17 cellular contexts compared by ENCODE assay signal in genomic region chr20:50343125-50343489, GRCh38.
DNase-seq lines count a peak whose midpoint lies in the region; ATAC-seq and TF ChIP-seq lines count a peak whose summit lies in the region.
"Had no signal": no experiment of that assay in that cellular context is flagged by ENCODE, and none has a peak within 500 bp of the region (broad histone marks: within the 10 kb centered on the region; RNA-seq: fewer than 3 reads in every experiment).

No MANE protein-coding gene starts in this region.

- H3K9me3 ChIP-seq in BLaER1 (no peaks in the 10 kb centered on the region), neutrophil (no peaks in the 10 kb centered on the region)
- H3K9me3 ChIP-seq: SJCRH30 had no signal

- no peak overlapping the region for H3K9ac ChIP-seq in BLaER1

- H3K4me3 ChIP-seq in BLaER1: no peak overlapping the region
- H3K4me3 ChIP-seq in neutrophil (ENCODE audit: low read depth in 1 of 2, low read length in 1 of 2): no peak overlapping the region
- H3K4me3 ChIP-seq: SJCRH30 had no signal

- no peak overlapping the region for H3K4me3 Mint-ChIP-seq in activated CD4-positive, alpha-beta T cell treated with anti-CD3 and anti-CD28 coated beads, Interleukin-2, amount 10 ng/mL, durations not matched to agents 7 days and 5 days
- H3K4me3 Mint-ChIP-seq in activated T-helper 1 cell treated with anti-CD3 and anti-CD28 coated beads, Interleukin-12 subunit alpha, Interleukin-12 subunit beta, Interleukin-2, Interleukin-4 antibody, amounts not matched to agents 30 ng/mL and 10 ng/mL and 1 ng/mL, durations not matched to agents 14 hours and 24 hours and 36 hours: no peak overlapping the region
- H3K4me3 Mint-ChIP-seq: CD14-positive monocyte, IgD-negative memory B cell had no signal

- no peaks in the 10 kb centered on the region for H3K9me3 Mint-ChIP-seq in activated CD4-positive, alpha-beta T cell treated with anti-CD3 and anti-CD28 coated beads, Interleukin-2, amount 10 ng/mL, durations not matched to agents 7 days and 5 days
- no peaks in the 10 kb centered on the region for H3K9me3 Mint-ChIP-seq in activated T-helper 1 cell treated with anti-CD3 and anti-CD28 coated beads, Interleukin-12 subunit alpha, Interleukin-12 subunit beta, Interleukin-2, Interleukin-4 antibody, amounts not matched to agents 30 ng/mL and 10 ng/mL and 1 ng/mL, durations not matched to agents 14 hours and 24 hours and 36 hours
- H3K9me3 Mint-ChIP-seq: IgD-negative memory B cell had no signal

- intact Hi-C loops in activated T-helper 1 cell treated with anti-CD3 and anti-CD28 coated beads, Interleukin-12 subunit alpha, Interleukin-12 subunit beta, Interleukin-2, Interleukin-4 antibody, amounts not matched to agents 30 ng/mL and 10 ng/mL and 1 ng/mL, durations not matched to agents 14 hours and 24 hours and 36 hours (cut with micrococcal nuclease): no loop called here

- H3K4me2 ChIP-seq in BLaER1: peak overlapping the region; percentile 58

- no peak for ATAC-seq in GM18867 (IDR thresholded peaks at IDR 0.05; ENCODE audit: unreplicated experiment)

- H3K27me3 Mint-ChIP-seq in activated CD4-positive, alpha-beta T cell treated with anti-CD3 and anti-CD28 coated beads, Interleukin-2, amount 10 ng/mL, durations not matched to agents 7 days and 5 days: no peaks in the 10 kb centered on the region
- peaks cover 5% of the 10 kb centered on the region for H3K27me3 Mint-ChIP-seq in activated T-helper 1 cell treated with anti-CD3 and anti-CD28 coated beads, Interleukin-12 subunit alpha, Interleukin-12 subunit beta, Interleukin-2, Interleukin-4 antibody, amounts not matched to agents 30 ng/mL and 10 ng/mL and 1 ng/mL, durations not matched to agents 14 hours and 24 hours and 36 hours (ENCODE audit: insufficient read depth)

- DNase-seq in activated CD4-positive, alpha-beta T cell treated with anti-CD3 and anti-CD28 coated beads, Interleukin-2, amount 10 ng/mL, durations not matched to agents 7 days and 5 days: no peak
- DNase-seq in activated CD4-positive, alpha-beta T cell treated with anti-CD3 and anti-CD28 coated beads, Interleukin-2, amount 50 U/mL, for 48 hours: no peak
- no peak for DNase-seq in activated T-helper 1 cell treated with anti-CD3 and anti-CD28 coated beads, Interleukin-12 subunit alpha, Interleukin-12 subunit beta, Interleukin-2, Interleukin-4 antibody, amounts not matched to agents 30 ng/mL and 10 ng/mL and 1 ng/mL, durations not matched to agents 14 hours and 24 hours and 36 hours (ENCODE audit: low spot score)
- no peak for DNase-seq in DMS114 treated with DMSO at 0.1 percent for 48 hours (lab: John Stamatoyannopoulos, UW; ENCODE audit: unreplicated experiment)
- DNase-seq: AML-193, EL, GF-D8, Karpas-422, NCI-H446 treated with DMSO at 0.1 percent for 48 hours, NCI-H526 treated with DMSO at 0.1 percent for 48 hours, OCI-M1, SJCRH30 had no signal

- H3K4me1 ChIP-seq in BLaER1: peaks cover 100% of the 10 kb centered on the region
- H3K4me1 ChIP-seq in neutrophil (ENCODE audit: control insufficient read depth in 1 of 2, insufficient read depth in 1 of 2, low read depth in 1 of 2, low read length in 1 of 2): peaks cover 67 to 84% of the 10 kb centered on the region in 2 experiments

- POLR2A ChIA-PET in activated CD4-positive, alpha-beta T cell treated with anti-CD3 and anti-CD28 coated beads, Interleukin-2, amount 10 ng/mL, durations not matched to agents 7 days and 5 days (lab: Charles Lee): no interaction called here

- H3K27me3 ChIP-seq in BLaER1: peaks cover 62% of the 10 kb centered on the region
- H3K27me3 ChIP-seq in neutrophil: no peaks in the 10 kb centered on the region

- H4K20me1 ChIP-seq in BLaER1: peaks cover 66% of the 10 kb centered on the region

- peak overlapping the region; percentile 34 for H3K27ac Mint-ChIP-seq in activated CD4-positive, alpha-beta T cell treated with anti-CD3 and anti-CD28 coated beads, Interleukin-2, amount 10 ng/mL, durations not matched to agents 7 days and 5 days
- peak overlapping the region; percentile 8 for H3K27ac Mint-ChIP-seq in activated T-helper 1 cell treated with anti-CD3 and anti-CD28 coated beads, Interleukin-12 subunit alpha, Interleukin-12 subunit beta, Interleukin-2, Interleukin-4 antibody, amounts not matched to agents 30 ng/mL and 10 ng/mL and 1 ng/mL, durations not matched to agents 14 hours and 24 hours and 36 hours

- no peak for TF ChIP-seq CTCF in neutrophil (IDR thresholded peaks at IDR 0.05)

- H3K4me1 Mint-ChIP-seq in activated CD4-positive, alpha-beta T cell treated with anti-CD3 and anti-CD28 coated beads, Interleukin-2, amount 10 ng/mL, durations not matched to agents 7 days and 5 days: peaks cover 79% of the 10 kb centered on the region
- H3K4me1 Mint-ChIP-seq in activated T-helper 1 cell treated with anti-CD3 and anti-CD28 coated beads, Interleukin-12 subunit alpha, Interleukin-12 subunit beta, Interleukin-2, Interleukin-4 antibody, amounts not matched to agents 30 ng/mL and 10 ng/mL and 1 ng/mL, durations not matched to agents 14 hours and 24 hours and 36 hours (ENCODE audit: low read depth): peaks cover 84% of the 10 kb centered on the region

- CTCF ChIA-PET in activated CD4-positive, alpha-beta T cell treated with anti-CD3 and anti-CD28 coated beads, Interleukin-2, amount 10 ng/mL, durations not matched to agents 7 days and 5 days (lab: Charles Lee): interaction anchor here (0.6 to 1.3 kb wide), 2 partner anchors 10 to 334 kb away, joined by 3 to 5 read pairs; no protein-coding TSS in a partner anchor

- H3K27ac ChIP-seq in BLaER1 (no peak overlapping the region), neutrophil (peak overlapping the region; percentile 8)
- H3K27ac ChIP-seq: SJCRH30 had no signal

- H3K36me3 ChIP-seq in BLaER1 (no peaks in the 10 kb centered on the region), neutrophil (no peaks in the 10 kb centered on the region)
- H3K36me3 ChIP-seq: SJCRH30 had no signal

- H3K36me3 Mint-ChIP-seq in activated CD4-positive, alpha-beta T cell treated with anti-CD3 and anti-CD28 coated beads, Interleukin-2, amount 10 ng/mL, durations not matched to agents 7 days and 5 days (ENCODE audit: low read depth): no peaks in the 10 kb centered on the region
- H3K36me3 Mint-ChIP-seq in activated T-helper 1 cell treated with anti-CD3 and anti-CD28 coated beads, Interleukin-12 subunit alpha, Interleukin-12 subunit beta, Interleukin-2, Interleukin-4 antibody, amounts not matched to agents 30 ng/mL and 10 ng/mL and 1 ng/mL, durations not matched to agents 14 hours and 24 hours and 36 hours (ENCODE audit: low read depth): peaks cover 2% of the 10 kb centered on the region
- H3K36me3 Mint-ChIP-seq: IgD-negative memory B cell had no signal
